ENCODE assay signal across 1 cellular context in the genomic region with DNA sequence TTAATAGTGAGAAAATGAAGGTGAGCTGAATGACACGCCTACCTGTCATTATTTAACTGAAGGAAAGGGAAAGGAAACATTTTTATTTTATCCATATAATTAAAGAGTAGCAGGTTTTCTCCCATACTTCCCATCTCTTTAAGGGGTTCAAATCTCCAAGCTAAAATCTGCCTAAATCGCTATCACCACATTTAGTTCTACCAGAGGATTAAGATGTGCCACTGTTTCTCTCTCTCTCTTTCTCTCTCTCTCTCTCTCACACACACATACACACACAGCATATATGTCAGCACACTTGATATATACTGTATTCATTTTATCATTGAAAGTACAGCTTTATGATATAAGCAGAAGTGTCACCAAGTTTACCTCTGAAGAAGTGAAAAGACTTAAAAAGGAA.
A peak's percentile ranks its signal among the peaks of the same experiment; 100 is the strongest.
TF ChIP-seq lines count a peak whose summit lies in the region.

No MANE protein-coding gene starts in this region.

TF ChIP-seq in GM12878, 131 proteins besides CTCF, POLR2A, EP300 and RAD21:
- TF ChIP-seq MEF2B (IDR thresholded peaks at IDR 0.05; ENCODE audit: partially characterized antibody, poor library complexity, severe bottlenecking) (no peak), SIX5 (IDR thresholded peaks at IDR 0.05; ENCODE audit: low read depth, low read length, severe bottlenecking) (no peak), GATAD2B (conservative IDR thresholded peaks at IDR 0.05; ENCODE audit: low read depth) (no peak), RELA (IDR thresholded peaks at IDR 0.05; ENCODE audit: borderline replicate concordance, partially characterized antibody) (no peak), BMI1 (IDR thresholded peaks at IDR 0.05; ENCODE audit: borderline replicate concordance) (0 out of 2 replicates have a peak, but pooled peaks have one; percentile 5), SMAD1 (IDR thresholded peaks at IDR 0.05; ENCODE audit: low read depth, partially characterized antibody) (peak; percentile 35), NFXL1 (IDR thresholded peaks at IDR 0.05; ENCODE audit: borderline replicate concordance) (no peak), LARP7 (IDR thresholded peaks at IDR 0.05) (no peak), MLLT1 (IDR thresholded peaks at IDR 0.05) (peak; percentile 19), ZZZ3 (IDR thresholded peaks at IDR 0.05; ENCODE audit: control insufficient read depth, insufficient read length, low read depth) (peak; percentile 81)
- TF ChIP-seq, protein P1, sequence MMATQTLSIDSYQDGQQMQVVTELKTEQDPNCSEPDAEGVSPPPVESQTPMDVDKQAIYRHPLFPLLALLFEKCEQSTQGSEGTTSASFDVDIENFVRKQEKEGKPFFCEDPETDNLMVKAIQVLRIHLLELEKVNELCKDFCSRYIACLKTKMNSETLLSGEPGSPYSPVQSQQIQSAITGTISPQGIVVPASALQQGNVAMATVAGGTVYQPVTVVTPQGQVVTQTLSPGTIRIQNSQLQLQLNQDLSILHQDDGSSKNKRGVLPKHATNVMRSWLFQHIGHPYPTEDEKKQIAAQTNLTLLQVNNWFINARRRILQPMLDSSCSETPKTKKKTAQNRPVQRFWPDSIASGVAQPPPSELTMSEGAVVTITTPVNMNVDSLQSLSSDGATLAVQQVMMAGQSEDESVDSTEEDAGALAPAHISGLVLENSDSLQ (IDR thresholded peaks at IDR 0.05): 0 out of 2 replicates have a peak, but pooled peaks have one; percentile 9
TF ChIP-seq in GM12878: peak in this region for 5.
